19 cellular contexts compared by ENCODE assay signal in the genomic region with DNA sequence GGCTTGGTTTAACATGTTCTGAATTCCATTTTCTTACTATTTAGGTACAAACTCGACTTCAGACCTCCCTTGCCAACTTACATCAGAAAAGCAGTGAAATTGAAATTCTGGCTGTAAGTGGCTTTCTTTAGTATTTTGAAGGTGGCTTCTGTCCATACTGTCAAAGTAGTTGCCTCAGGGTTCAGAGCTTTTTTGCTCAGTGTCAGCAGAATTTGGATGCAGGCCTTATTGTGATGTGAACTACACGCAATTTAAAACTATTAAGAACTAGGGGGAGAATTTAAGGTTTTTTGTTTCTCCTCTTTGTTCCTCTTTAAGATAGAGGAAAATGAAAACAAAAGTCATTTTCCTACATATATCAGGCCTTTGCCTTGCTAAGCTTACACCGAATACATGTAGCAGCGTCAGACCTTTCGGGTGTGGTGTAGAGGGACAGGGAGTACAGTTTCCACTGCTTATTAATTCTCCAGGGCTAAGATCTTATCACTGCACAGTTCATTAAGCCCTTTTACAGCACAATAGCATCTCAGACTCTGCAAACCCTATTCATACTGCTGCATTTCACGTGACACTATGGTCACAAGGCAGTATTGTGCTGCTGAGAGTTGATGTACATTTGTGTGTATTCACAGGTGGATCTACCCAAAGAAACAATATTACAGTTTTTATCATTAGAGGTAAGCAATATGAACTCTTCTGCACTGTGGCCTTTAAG. TPM values are rescaled to one million over a fixed set of nuclear protein-coding genes. Genes with fewer than 3 reads are reported as not detected.
DNase-seq lines count a peak whose midpoint lies in the region; ATAC-seq and TF ChIP-seq lines count a peak whose summit lies in the region.
"Had no signal": no experiment of that assay in that cellular context is flagged by ENCODE, and none has a peak within 500 bp of the region (broad histone marks: within the 10 kb centered on the region; RNA-seq: fewer than 3 reads in every experiment).

No MANE protein-coding gene starts in this region.

- no peak overlapping the region for H4K12ac ChIP-seq in trophoblast cell (ENCODE audit: low read depth, low read length)

- H3K4me1 ChIP-seq in gastroesophageal sphincter (peaks cover 0 to 15% (median 0%) of the 10 kb centered on the region in 3 donors), trophoblast cell (ENCODE audit: control insufficient read depth in 1 of 2, insufficient read depth in 2 of 2, low read length in 2 of 2) (no peaks in the 10 kb centered on the region)

- H2BK5ac ChIP-seq in trophoblast cell (ENCODE audit: low read depth, low read length, poor library complexity): no peak overlapping the region

- no peak overlapping the region for H4K8ac ChIP-seq in trophoblast cell (ENCODE audit: low read depth, low read length)

- H3K4ac ChIP-seq in trophoblast cell (ENCODE audit: low read depth, low read length): no peak overlapping the region

- H3K79me1 ChIP-seq in trophoblast cell (ENCODE audit: low read length): no peaks in the 10 kb centered on the region

- peaks cover 16% of the 10 kb centered on the region for H3K4me1 Mint-ChIP-seq in stimulated activated effector memory CD8-positive, alpha-beta T cell treated with anti-CD3 and anti-CD28 coated beads, Interleukin-12 subunit alpha, Interleukin-12 subunit beta, amount 100 ng/mL, for 72 hours

- no peak for TF ChIP-seq POLR2A in gastroesophageal sphincter (IDR thresholded peaks at IDR 0.05)

- H3K4me2 ChIP-seq in trophoblast cell (ENCODE audit: low read length): no peak overlapping the region

- H3K27ac ChIP-seq in 22Rv1: peak overlapping the region; percentile 4; the same call in 1 of the 2 replicates
- peak overlapping the region in 2 of 4 donors; percentile 5 to 30 for H3K27ac ChIP-seq in gastroesophageal sphincter
- H3K27ac ChIP-seq in trophoblast cell (ENCODE audit: low read depth, low read length): no peak overlapping the region
- H3K27ac ChIP-seq: body of pancreas had no signal

- WGBS in gastroesophageal sphincter (ENCODE audit: low coverage in 1 of 2), 2 donors: 56 to 72% methylated on average over 4 to 6 of the region's 6 CpGs
- WGBS in trophoblast cell (ENCODE audit: extremely low coverage, insufficient coverage, insufficient read length): no CpG with 5 or more reads among the region's 6 CpGs

- no peak overlapping the region for H2BK12ac ChIP-seq in trophoblast cell (ENCODE audit: low read length)

- peaks cover 96% of the 10 kb centered on the region for H3K36me3 Mint-ChIP-seq in stimulated activated effector memory CD8-positive, alpha-beta T cell treated with anti-CD3 and anti-CD28 coated beads, Interleukin-12 subunit alpha, Interleukin-12 subunit beta, amount 100 ng/mL, for 72 hours

- no peak overlapping the region for H3K18ac ChIP-seq in trophoblast cell (ENCODE audit: low read length)

- H2AFZ ChIP-seq in trophoblast cell (ENCODE audit: insufficient read depth, low read length, poor library complexity): no peak overlapping the region

- no peaks in the 10 kb centered on the region for H3K9me3 Mint-ChIP-seq in stimulated activated effector memory CD8-positive, alpha-beta T cell treated with anti-CD3 and anti-CD28 coated beads, Interleukin-12 subunit alpha, Interleukin-12 subunit beta, amount 100 ng/mL, for 72 hours
- H3K9me3 Mint-ChIP-seq: activated naive CD8-positive, alpha-beta T cell treated with anti-CD3 and anti-CD28 coated beads for 36 hours; activated T-cell treated with anti-CD3 and anti-CD28 coated beads, Interleukin-2, amount 50 U/mL, for 24 hours; CD4-positive, alpha-beta T cell; natural killer cell had no signal

- H2AK5ac ChIP-seq in trophoblast cell (ENCODE audit: low read length): no peak overlapping the region

- no peaks in the 10 kb centered on the region for H3K79me2 ChIP-seq in trophoblast cell (ENCODE audit: control insufficient read depth, insufficient read depth, low read length, poor library complexity)

- DNase-seq in NCI-H526 (lab: John Stamatoyannopoulos, UW): peak; percentile 88 to 90
- no peak for DNase-seq in trophoblast cell
- no peak for DNase-seq in stimulated activated effector memory CD8-positive, alpha-beta T cell treated with anti-CD3 and anti-CD28 coated beads, Interleukin-12 subunit alpha, Interleukin-12 subunit beta, amount 100 ng/mL, for 72 hours (ENCODE audit: low spot score in 2 of 2)
- DNase-seq in NCI-H187 (lab: John Stamatoyannopoulos, UW): no peak
- DNase-seq: activated CD4-positive, alpha-beta T cell treated with anti-CD3 and anti-CD28 coated beads, Interleukin-2, amount 50 U/mL, for 4 hours; activated naive CD8-positive, alpha-beta T cell treated with anti-CD3 and anti-CD28 coated beads for 36 hours; activated T-cell treated with anti-CD3 and anti-CD28 coated beads, Interleukin-2, amount 50 U/mL, for 24 hours; body of pancreas; CD4-positive, alpha-beta T cell; DMS79 treated with DMSO at 0.1 percent for 48 hours; erythroblast; natural killer cell; NCI-H1694; stimulated activated CD4-positive, alpha-beta T cell treated with anti-CD3 and anti-CD28 coated beads, Interleukin-12 subunit alpha, Interleukin-12 subunit beta, amount 100 ng/mL, for 4 hours; T-helper 1 cell had no signal

- H3K4me3 Mint-ChIP-seq in stimulated activated effector memory CD8-positive, alpha-beta T cell treated with anti-CD3 and anti-CD28 coated beads, Interleukin-12 subunit alpha, Interleukin-12 subunit beta, amount 100 ng/mL, for 72 hours: no peak overlapping the region
- H3K4me3 Mint-ChIP-seq: activated naive CD8-positive, alpha-beta T cell treated with anti-CD3 and anti-CD28 coated beads for 36 hours; activated T-cell treated with anti-CD3 and anti-CD28 coated beads, Interleukin-2, amount 50 U/mL, for 24 hours; CD4-positive, alpha-beta T cell; natural killer cell had no signal

- no peak for TF ChIP-seq EP300 in gastroesophageal sphincter (IDR thresholded peaks at IDR 0.05)

- no peak overlapping the region for H3K27ac Mint-ChIP-seq in stimulated activated effector memory CD8-positive, alpha-beta T cell treated with anti-CD3 and anti-CD28 coated beads, Interleukin-12 subunit alpha, Interleukin-12 subunit beta, amount 100 ng/mL, for 72 hours
- H3K27ac Mint-ChIP-seq: activated naive CD8-positive, alpha-beta T cell treated with anti-CD3 and anti-CD28 coated beads for 36 hours; activated T-cell treated with anti-CD3 and anti-CD28 coated beads, Interleukin-2, amount 50 U/mL, for 24 hours; CD4-positive, alpha-beta T cell; natural killer cell had no signal

- H4K91ac ChIP-seq in trophoblast cell (ENCODE audit: low read depth, low read length): no peak overlapping the region

- H3K9me3 ChIP-seq in gastroesophageal sphincter (no peaks in the 10 kb centered on the region), trophoblast cell (ENCODE audit: insufficient read depth, low read depth, low read length) (no peaks in the 10 kb centered on the region)
- H3K9me3 ChIP-seq: body of pancreas had no signal

- ATAC-seq in gastroesophageal sphincter (peak; percentile 63), HG02852 (IDR thresholded peaks at IDR 0.05; ENCODE audit: unreplicated experiment) (no peak), HG02870 (IDR thresholded peaks at IDR 0.05; ENCODE audit: unreplicated experiment) (no peak)
- ATAC-seq in stimulated activated effector memory CD8-positive, alpha-beta T cell treated with anti-CD3 and anti-CD28 coated beads, Interleukin-12 subunit alpha, Interleukin-12 subunit beta, amount 100 ng/mL, for 72 hours: no peak
- ATAC-seq: body of pancreas, natural killer cell had no signal

- H3K4me3 ChIP-seq in gastroesophageal sphincter (no peak overlapping the region), trophoblast cell (ENCODE audit: low read depth, low read length) (no peak overlapping the region)
- H3K4me3 ChIP-seq: body of pancreas had no signal

- H3K9ac ChIP-seq in trophoblast cell (ENCODE audit: low read length): no peak overlapping the region

- peaks cover 29 to 98% of the 10 kb centered on the region in 2 donors for H3K36me3 ChIP-seq in gastroesophageal sphincter
- H3K36me3 ChIP-seq in trophoblast cell (ENCODE audit: control insufficient read depth in 1 of 2, insufficient read depth in 2 of 2, low read length in 2 of 2): peaks cover 15 to 40% of the 10 kb centered on the region in 2 experiments

- no peaks in the 10 kb centered on the region for H3K27me3 ChIP-seq in gastroesophageal sphincter
- H3K27me3 ChIP-seq in trophoblast cell (ENCODE audit: insufficient read depth, low read length): no peaks in the 10 kb centered on the region
- H3K27me3 ChIP-seq: body of pancreas had no signal

- no peak for TF ChIP-seq CTCF in 22Rv1 (IDR thresholded peaks at IDR 0.05)
- TF ChIP-seq CTCF in gastroesophageal sphincter (IDR thresholded peaks at IDR 0.05): no peak

- peak overlapping the region; percentile 75 for H3K23ac ChIP-seq in trophoblast cell (ENCODE audit: low read length)

- no peak overlapping the region for H2BK120ac ChIP-seq in trophoblast cell (ENCODE audit: insufficient read depth, low read length, poor library complexity)

- H3K14ac ChIP-seq in trophoblast cell (ENCODE audit: low read length): no peak overlapping the region

RNA-seq across cellular contexts. Expression of a gene that starts 6.7 kb away (rescaled TPM):
- total RNA-seq in gastroesophageal sphincter: 100 to 1,000 TPM; 290 to 425 (median 324) TPM
- polyA plus RNA-seq in trophoblast cell (2013): 497 and 515 TPM in 2 replicates

Comparison
In these comparisons a context has a peak if more than half of its experiments do, and no peak if none do; other contexts are left out.
1. DNase-seq: peak in NCI-H526 (2 of 2); none in trophoblast cell (0 of 2), stimulated activated effector memory CD8-positive, alpha-beta T cell treated with anti-CD3 and anti-CD28 coated beads, Interleukin-12 subunit alpha, Interleukin-12 subunit beta, amount 100 ng/mL, for 72 hours (0 of 2) and NCI-H187 (0 of 2).